18 cellular contexts compared by ENCODE assay signal in genomic region chr2:5849596-5849995, GRCh38.
"Had no signal": no experiment of that assay in that cellular context is flagged by ENCODE, and none has a peak within 500 bp of the region (broad histone marks: within the 10 kb centered on the region; RNA-seq: fewer than 3 reads in every experiment).

No MANE protein-coding gene starts in this region.

- H3K36me3 ChIP-seq: breast epithelium, heart right ventricle, left ventricle myocardium inferior, sigmoid colon, thyroid gland had no signal

- H3K36me3 Mint-ChIP-seq: activated naive CD8-positive, alpha-beta T cell treated with anti-CD3 and anti-CD28 coated beads, Interleukin-2, amount 10 ng/mL, durations not matched to agents 7 days and 5 days; stimulated activated effector memory CD8-positive, alpha-beta T cell treated with anti-CD3 and anti-CD28 coated beads, Interleukin-12 subunit alpha, Interleukin-12 subunit beta, amount 100 ng/mL, for 72 hours; T-cell had no signal

- H3K4me3 ChIP-seq: breast epithelium, heart right ventricle, left ventricle myocardium inferior, psoas muscle, sigmoid colon, thyroid gland had no signal

- H3K9me3 ChIP-seq: breast epithelium, heart right ventricle, left ventricle myocardium inferior, psoas muscle, sigmoid colon, thyroid gland had no signal

- H3K27me3 Mint-ChIP-seq: activated naive CD8-positive, alpha-beta T cell treated with anti-CD3 and anti-CD28 coated beads, Interleukin-2, amount 10 ng/mL, durations not matched to agents 7 days and 5 days; dendritic cell treated with granulocyte-macrophage colony-stimulating factor and Interleukin-4, amounts not matched to agents 40 ng/mL and 50 ng/mL, for 4 days; T-cell had no signal

- H3K27ac ChIP-seq: breast epithelium, epithelial cell of prostate, heart right ventricle, left ventricle myocardium inferior, psoas muscle, sigmoid colon, thyroid gland had no signal

- H3K9me3 Mint-ChIP-seq: activated naive CD8-positive, alpha-beta T cell treated with anti-CD3 and anti-CD28 coated beads, Interleukin-2, amount 10 ng/mL, durations not matched to agents 7 days and 5 days; dendritic cell treated with granulocyte-macrophage colony-stimulating factor and Interleukin-4, amounts not matched to agents 40 ng/mL and 50 ng/mL, for 4 days; neural crest cell had no signal

- H3K4me1 Mint-ChIP-seq: activated naive CD8-positive, alpha-beta T cell treated with anti-CD3 and anti-CD28 coated beads, Interleukin-2, amount 10 ng/mL, durations not matched to agents 7 days and 5 days; stimulated activated effector memory CD8-positive, alpha-beta T cell treated with anti-CD3 and anti-CD28 coated beads, Interleukin-12 subunit alpha, Interleukin-12 subunit beta, amount 100 ng/mL, for 72 hours; T-cell had no signal

- H3K4me3 Mint-ChIP-seq: activated naive CD8-positive, alpha-beta T cell treated with anti-CD3 and anti-CD28 coated beads, Interleukin-2, amount 10 ng/mL, durations not matched to agents 7 days and 5 days; activated T-helper 1 cell treated with anti-CD3 and anti-CD28 coated beads, Interleukin-12 subunit alpha, Interleukin-12 subunit beta, Interleukin-2, Interleukin-4 antibody, amounts not matched to agents 30 ng/mL and 10 ng/mL and 1 ng/mL, durations not matched to agents 14 hours and 24 hours and 36 hours; dendritic cell treated with granulocyte-macrophage colony-stimulating factor and Interleukin-4, amounts not matched to agents 40 ng/mL and 50 ng/mL, for 4 days; neural crest cell; stimulated activated effector memory CD8-positive, alpha-beta T cell treated with anti-CD3 and anti-CD28 coated beads, Interleukin-12 subunit alpha, Interleukin-12 subunit beta, amount 100 ng/mL, for 72 hours; T-cell had no signal

- H3K27me3 ChIP-seq: breast epithelium, heart right ventricle, sigmoid colon, thyroid gland had no signal

- H3K4me1 ChIP-seq: breast epithelium, heart right ventricle, psoas muscle, sigmoid colon, thyroid gland had no signal

- H3K27ac Mint-ChIP-seq: activated naive CD8-positive, alpha-beta T cell treated with anti-CD3 and anti-CD28 coated beads, Interleukin-2, amount 10 ng/mL, durations not matched to agents 7 days and 5 days; activated T-helper 1 cell treated with anti-CD3 and anti-CD28 coated beads, Interleukin-12 subunit alpha, Interleukin-12 subunit beta, Interleukin-2, Interleukin-4 antibody, amounts not matched to agents 30 ng/mL and 10 ng/mL and 1 ng/mL, durations not matched to agents 14 hours and 24 hours and 36 hours; dendritic cell treated with granulocyte-macrophage colony-stimulating factor and Interleukin-4, amounts not matched to agents 40 ng/mL and 50 ng/mL, for 4 days; stimulated activated effector memory CD8-positive, alpha-beta T cell treated with anti-CD3 and anti-CD28 coated beads, Interleukin-12 subunit alpha, Interleukin-12 subunit beta, amount 100 ng/mL, for 72 hours; T-cell had no signal

- DNase-seq: activated naive CD4-positive, alpha-beta T cell; activated naive CD8-positive, alpha-beta T cell treated with anti-CD3 and anti-CD28 coated beads, Interleukin-2, amount 10 ng/mL, durations not matched to agents 7 days and 5 days; heart right ventricle; left ventricle myocardium inferior; mesenchymal stem cell; psoas muscle; sigmoid colon; stimulated activated CD4-positive, alpha-beta T cell treated with anti-CD3 and anti-CD28 coated beads, Interleukin-12 subunit alpha, Interleukin-12 subunit beta, amount 100 ng/mL, for 4 hours; T-cell; T-helper 9 cell; thyroid gland had no signal

- ATAC-seq: activated CD4-positive, CD25-positive, alpha-beta regulatory T cell treated with anti-CD3 and anti-CD28 coated beads, Interleukin-2, amount 50 U/mL, for 24 hours; heart right ventricle; psoas muscle; stimulated activated effector memory CD8-positive, alpha-beta T cell treated with anti-CD3 and anti-CD28 coated beads, Interleukin-12 subunit alpha, Interleukin-12 subunit beta, amount 100 ng/mL, for 72 hours; T-cell had no signal
